In the genomic region with DNA sequence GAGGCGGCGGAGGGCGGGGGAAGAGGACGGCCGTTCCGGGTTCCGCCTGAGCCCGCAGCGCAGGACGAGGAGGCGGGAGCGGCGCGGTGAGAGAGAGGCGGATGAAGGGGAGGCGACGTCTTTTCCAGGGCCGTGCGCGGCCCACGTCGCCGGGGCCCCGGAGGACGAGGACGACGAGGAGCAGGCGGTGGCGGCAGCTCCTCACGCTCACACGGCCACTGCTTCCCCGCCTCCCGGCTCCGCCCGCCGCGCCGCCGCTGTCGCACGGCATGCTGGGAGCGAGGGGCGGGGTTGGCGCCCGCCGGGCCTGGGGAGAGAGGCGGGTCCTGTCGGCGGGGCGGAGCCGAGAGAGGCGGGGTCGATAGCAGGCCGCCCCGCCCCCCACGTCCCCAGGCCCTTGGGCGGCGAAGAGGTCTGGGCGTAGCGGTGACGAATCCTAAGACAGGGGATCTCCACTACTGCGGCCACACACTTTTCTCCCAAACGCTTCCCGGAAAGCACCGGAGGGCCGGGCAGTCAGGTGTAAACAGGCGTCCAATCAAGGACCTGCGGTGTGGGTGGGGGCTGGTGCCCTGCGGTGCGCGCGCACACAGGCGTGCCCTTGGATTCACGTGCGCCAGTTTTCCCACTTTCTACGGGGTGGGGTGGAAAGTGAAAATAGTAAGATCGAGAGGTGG, we compare ENCODE assay signal across 8 cellular contexts. TPM values are rescaled to one million over a fixed set of nuclear protein-coding genes. Genes with fewer than 3 reads are reported as not detected.
DNase-seq lines count a peak whose midpoint lies in the region; ATAC-seq, FAIRE-seq and TF ChIP-seq lines count a peak whose summit lies in the region.
"Not testable (repeated sequence)": the region's sequence is repeated elsewhere in the genome, so short reads cannot be mapped to it uniquely, and the experiment has no call there.

Gene SMG1, minus strand, starts transcription at position 220 of the 677 bp plus-strand sequence. CDS start 367 bp downstream, outside the sequence.

- peak; percentile 4 to 34; a peak in 1 of 4 replicates for TF ChIP-seq EP300 in HepG2 (IDR thresholded peaks at IDR 0.05; ENCODE audit: low read depth in 2 of 2, low read length in 2 of 2)
- not testable (repeated sequence) for TF ChIP-seq EP300 in HepG2 (CRISPR knock-in tag; IDR thresholded peaks at IDR 0.05; ENCODE audit: borderline replicate concordance)

- H3K27ac Mint-ChIP-seq in CD4-positive, CD25-positive, alpha-beta regulatory T cell, result peak within 1 kb of the TSS; percentile 89 to 98 (median 97)

- not testable (repeated sequence) for H3K9me3 ChIP-seq in CD4-positive, CD25-positive, alpha-beta regulatory T cell (ENCODE audit: control insufficient read depth in 2 of 2, low read length in 2 of 2); HepG2 (ENCODE audit: low read length)

- H3K4me3 Mint-ChIP-seq in CD4-positive, CD25-positive, alpha-beta regulatory T cell, result peak within 1 kb of the TSS; percentile 94 to 99 (median 96)

- peak within 1 kb of the TSS; percentile 93 for H3K4me2 ChIP-seq in HepG2 (ENCODE audit: low read depth, low read length)

- TF ChIP-seq RAD21 in HepG2 (CRISPR knock-in tag; IDR thresholded peaks at IDR 0.05), result peak; percentile 11

- H4K20me1 ChIP-seq in HepG2 (ENCODE audit: insufficient read depth, low read length), result peaks cover 32% of the 10 kb centered on the region

- peak within 1 kb of the TSS; percentile 87 for H3K4me3 ChIP-seq in CD4-positive, CD25-positive, alpha-beta regulatory T cell (ENCODE audit: low read depth, low read length)
- peak within 1 kb of the TSS; percentile 80 to 96 (median 83) for H3K4me3 ChIP-seq in HepG2 (replicated peaks in 1 of 3; ENCODE audit: insufficient read depth in 1 of 3, low read depth in 2 of 3, low read length in 3 of 3)

- peak; percentile 82 to 87 for TF ChIP-seq POLR2A in HepG2 (IDR thresholded peaks at IDR 0.05; ENCODE audit: insufficient read depth in 1 of 2, low read depth in 2 of 2, low read length in 2 of 2)

- H3K27ac ChIP-seq in CD4-positive, CD25-positive, alpha-beta regulatory T cell (ENCODE audit: insufficient read depth, low read length, poor library complexity, severe bottlenecking), result peak within 1 kb of the TSS; percentile 89
- peak within 1 kb of the TSS; percentile 90 for H3K27ac ChIP-seq in HepG2 (ENCODE audit: extremely low read length, insufficient read depth, low read length)

- FAIRE-seq in HepG2 (lab: Jason Lieb, UNC), result not testable (repeated sequence)

- H3K36me3 ChIP-seq in CD4-positive, CD25-positive, alpha-beta regulatory T cell (ENCODE audit: control insufficient read depth, insufficient read depth, low read length); HepG2 (replicated peaks in 1 of 2; ENCODE audit: control insufficient read depth in 1 of 2, insufficient read depth in 2 of 2, low read length in 2 of 2): not testable (repeated sequence)

- peak within 1 kb of the TSS; percentile 98 for H2AFZ ChIP-seq in HepG2 (ENCODE audit: low read length)

- H3K36me3 Mint-ChIP-seq in CD4-positive, CD25-positive, alpha-beta regulatory T cell, result not testable (repeated sequence)

- CTCF ChIA-PET in HepG2 (lab: Yijun Ruan, JAX; ENCODE audit: low intra/inter-chr PET ratio, low total read pairs), result interaction anchor here (1.0 kb wide), 1 partner anchor 17 kb away, joined by 3 read pairs; no protein-coding TSS in a partner anchor

- not testable (repeated sequence) for H3K27me3 ChIP-seq in CD4-positive, CD25-positive, alpha-beta regulatory T cell (ENCODE audit: control insufficient read depth, insufficient read depth, low read length); HepG2 (ENCODE audit: control insufficient read depth in 1 of 2, insufficient read depth in 2 of 2, low read length in 2 of 2)

- DNase-seq in CD4-positive, CD25-positive, alpha-beta regulatory T cell, result peak; percentile 85 to 93 (median 90)
- DNase-seq in NCI-H774 (lab: John Stamatoyannopoulos, UW) (peak; percentile 95), dermis blood vessel endothelial cell (peak; percentile 92), HepG2 (ENCODE audit: low spot score) (peak; percentile 99)
- peak; percentile 94 to 96 for DNase-seq in activated CD4-positive, alpha-beta T cell treated with anti-CD3 and anti-CD28 coated beads, Interleukin-2, amount 50 U/mL, for 48 hours
- DNase-seq in stimulated activated CD4-positive, alpha-beta T cell treated with anti-CD3 and anti-CD28 coated beads, Interleukin-2, amount 100 ng/mL, for 48 hours, result peak; percentile 93 to 96

- 1% methylated on average over 61 of the region's 77 CpGs for whole genome bisulfite sequencing in HepG2 (ENCODE audit: low lambda C conversion rate)

- POLR2A ChIA-PET in HepG2 (lab: Yijun Ruan, JAX), result interaction anchor here (1.0 to 3.5 kb wide), 9 partner anchors 9 to 141 kb away, joined by 3 to 23 read pairs (median 5); partner anchors contain the start of genes ARL6IP1, COQ7, RPS15A and TMC7

- peak; percentile 13; the same call in 1 of the 2 replicates for TF ChIP-seq CTCF in HepG2 (CRISPR knock-in tag; IDR thresholded peaks at IDR 0.05)

- intact Hi-C loops in HepG2 (cut with micrococcal nuclease; ENCODE audit: unreplicated experiment), result not testable (repeated sequence)

- ATAC-seq in CD4-positive, CD25-positive, alpha-beta regulatory T cell (ENCODE audit: low read depth in 2 of 2), result peak; percentile 78 to 79
- ATAC-seq in GM19438 (IDR thresholded peaks at IDR 0.05; ENCODE audit: low read depth, unreplicated experiment) (peak; percentile 85), HG03571 (IDR thresholded peaks at IDR 0.05; ENCODE audit: unreplicated experiment) (peak; percentile 90), HepG2 (peak; percentile 93)

- in situ Hi-C loops in HepG2 (cut with HindIII; ENCODE audit: extremely low pct_ligation_motif_present, low pct_unique_long_range_greater_than_20kb), result not testable (repeated sequence)

- H3K9ac ChIP-seq in HepG2 (ENCODE audit: insufficient read depth, low read depth, low read length), result peak within 1 kb of the TSS; percentile 83

- H3K4me1 Mint-ChIP-seq in CD4-positive, CD25-positive, alpha-beta regulatory T cell, result peaks cover 16 to 41% (median 29%) of the 10 kb centered on the region in 4 donors

- not testable (repeated sequence) for H3K27me3 Mint-ChIP-seq in CD4-positive, CD25-positive, alpha-beta regulatory T cell

- H3K4me1 ChIP-seq in CD4-positive, CD25-positive, alpha-beta regulatory T cell (ENCODE audit: control insufficient read depth, insufficient read depth, low read length, poor library complexity, severe bottlenecking), result peaks cover 28% of the 10 kb centered on the region
- H3K4me1 ChIP-seq in HepG2 (ENCODE audit: insufficient read depth, low read length), result peaks cover 61% of the 10 kb centered on the region

- H3K9me3 Mint-ChIP-seq in CD4-positive, CD25-positive, alpha-beta regulatory T cell, result not testable (repeated sequence)

- H3K79me2 ChIP-seq in HepG2 (ENCODE audit: insufficient read depth, low read length), result peaks cover 42% of the 10 kb centered on the region

- BruUV-seq in HepG2 (replicated peaks; lab: Mats Ljungman, UMichigan), result not testable (repeated sequence)

TF ChIP-seq in HepG2, 621 proteins besides CTCF, POLR2A, EP300 and RAD21 (continues in another document):
- TF ChIP-seq ZNF263 (CRISPR knock-in tag; IDR thresholded peaks at IDR 0.05) (peak; percentile 82), MIER3 (CRISPR knock-in tag; IDR thresholded peaks at IDR 0.05; ENCODE audit: borderline replicate concordance) (peak; percentile 69; the same call in 1 of the 2 replicates), ZBTB33 (CRISPR knock-in tag; IDR thresholded peaks at IDR 0.05) (peak; percentile 59; the same call in 1 of the 2 replicates), ZNF33B (CRISPR knock-in tag; IDR thresholded peaks at IDR 0.05) (peak; percentile 81; the same call in 1 of the 2 replicates)

RNA-seq across cellular contexts. Expression of gene SMG1, which starts in this region (rescaled TPM):
- total RNA-seq in CD4-positive, CD25-positive, alpha-beta regulatory T cell, result 200 TPM
- polyA plus RNA-seq in CD4-positive, CD25-positive, alpha-beta regulatory T cell, result 10 to 100 TPM in 2 of 4 donors, 1 to 10 TPM in 2; 9.2 to 11.9 (median 10.8) TPM
- 85.4 and 87.0 TPM in 2 replicates for total RNA-seq in dermis blood vessel endothelial cell
- total RNA-seq in HepG2 (2016; rRNA removed; fragmentation: Illumina TruSeq; extraction: Trizol), result 53.7 and 72.7 TPM in 2 replicates
- 52.2 and 56.7 TPM in 2 replicates for total RNA-seq in HepG2 (2016; cell fraction: cytosol; rRNA removed; fragmentation: Illumina TruSeq; extraction: Trizol; ENCODE audit: low read depth)
- 50.1 and 65.9 TPM in 2 replicates for total RNA-seq in HepG2 (2016; cell fraction: insoluble cytoplasmic fraction; rRNA removed; fragmentation: Illumina TruSeq; extraction: Trizol)
- 45.7 and 53.5 TPM in 2 replicates for total RNA-seq in HepG2 (2016; cell fraction: membrane; rRNA removed; fragmentation: Illumina TruSeq; extraction: Trizol)
- total RNA-seq in HepG2 (2016; cell fraction: nucleus; rRNA removed; fragmentation: Illumina TruSeq; extraction: Trizol), result 131 and 149 TPM in 2 replicates
- polyA plus RNA-seq in HepG2 (2011; rRNA removed), result 39.1 and 48.7 TPM in 2 replicates
- polyA plus RNA-seq in HepG2 (2011; cell fraction: cytosol; rRNA removed), result 16.8 and 24.6 TPM in 2 replicates
- polyA plus RNA-seq in HepG2 (2011; cell fraction: nucleus; rRNA removed), result 87.4 and 101 TPM in 2 replicates
- 39.6 and 43.6 TPM in 2 replicates for polyA plus RNA-seq in HepG2 (2012)
- 2.1 and 2.8 TPM in 2 replicates for polyA plus RNA-seq in HepG2 (2016; cell fraction: cytosol; fragmentation: Illumina TruSeq; extraction: Trizol; ENCODE audit: low read depth)
- 29.8 and 31.4 TPM in 2 replicates for polyA plus RNA-seq in HepG2 (2016; cell fraction: insoluble cytoplasmic fraction; fragmentation: Illumina TruSeq; extraction: Trizol; ENCODE audit: low read depth)
- polyA plus RNA-seq in HepG2 (2016; cell fraction: membrane; fragmentation: Illumina TruSeq; extraction: Trizol; ENCODE audit: low read depth), result 4.7 and 5.7 TPM in 2 replicates
- polyA plus RNA-seq in HepG2 (2016; cell fraction: nucleus; fragmentation: Illumina TruSeq; extraction: Trizol; ENCODE audit: insufficient read depth, low read depth), result 100 and 114 TPM in 2 replicates
- 109 and 150 TPM in 2 replicates for polyA minus RNA-seq in HepG2 (2011; rRNA and poly(A)+ RNA removed; ENCODE audit: low replicate concordance)
- polyA minus RNA-seq in HepG2 (2011; cell fraction: cytosol; rRNA and poly(A)+ RNA removed), result 67.3 and 79.2 TPM in 2 replicates
- 508 and 586 TPM in 2 replicates for polyA minus RNA-seq in HepG2 (2011; cell fraction: nucleus; rRNA and poly(A)+ RNA removed)

Comparison
In these comparisons a context has a peak if more than half of its experiments do, and no peak if none do; other contexts are left out.
1. Peak in every context shown above with its lines: DNase-seq, ATAC-seq, H3K4me3 ChIP-seq and H3K27ac ChIP-seq.